Comparison of ENCODE assay signal across 8 cellular contexts in genomic region chr1:206202789-206203363, GRCh38.
A peak's percentile ranks its signal among the peaks of the same experiment; 100 is the strongest.
DNase-seq lines count a peak whose midpoint lies in the region; ATAC-seq and TF ChIP-seq lines count a peak whose summit lies in the region.
"Not testable (repeated sequence)": the region's sequence is repeated elsewhere in the genome, so short reads cannot be mapped to it uniquely, and the experiment has no call there.

Gene FAM72A (minus strand): TSS chr1:206202839. CDS start chr1:206202025, 814 bp downstream.

- TF ChIP-seq CTCF in cardiac fibroblast (IDR thresholded peaks at IDR 0.05; ENCODE audit: low read depth, low read length): not testable (repeated sequence)

- DNase-seq in AG08396 (ENCODE audit: low spot score) (peak; percentile 73), NCI-H446 treated with DMSO at 0.1 percent for 48 hours (lab: John Stamatoyannopoulos, UW) (peak; percentile 100), cardiac fibroblast (ENCODE audit: low read depth in 2 of 2) (peak; percentile 100), islet precursor cell (peak; percentile 100)
- peak; percentile 96 for DNase-seq in activated CD4-positive, CD25-positive, alpha-beta regulatory T cell treated with anti-CD3 and anti-CD28 coated beads, Interleukin-2, amount 50 U/mL, for 16 hours (ENCODE audit: low read depth, low spot score)
- peak; percentile 91 to 93 for DNase-seq in stimulated activated CD4-positive, alpha-beta T cell treated with anti-CD3 and anti-CD28 coated beads, Interleukin-12 subunit alpha, Interleukin-12 subunit beta, amount 100 ng/mL, for 24 hours (ENCODE audit: low read depth in 2 of 2)

- ATAC-seq in GM19351 (IDR thresholded peaks at IDR 0.05; ENCODE audit: unreplicated experiment) (peak; percentile 81), HG03442 (IDR thresholded peaks at IDR 0.05; ENCODE audit: unreplicated experiment) (peak; percentile 85)

- H3K4me3 ChIP-seq in cardiac fibroblast (replicated peaks in 1 of 2; ENCODE audit: low read depth in 2 of 2, low read length in 2 of 2): peak within 1 kb of the TSS; percentile 51 to 52

Comparison
In these comparisons a context has a peak if more than half of its experiments do, and no peak if none do; other contexts are left out.
1. Peak in every context shown above with its lines: DNase-seq, ATAC-seq and H3K4me3 ChIP-seq.